In genomic region chr2:196330645-196331044, GRCh38 we compare ENCODE assay signal across 1 cellular context.
TF ChIP-seq lines count a peak whose summit lies in the region.

No MANE protein-coding gene starts in this region.

TF ChIP-seq in HEK293, 187 proteins besides CTCF, POLR2A, EP300 and RAD21 (continued from another document):
- TF ChIP-seq ZBTB44 (tag by site-specific recombination; IDR thresholded peaks at IDR 0.05), result peak; percentile 53
- TF ChIP-seq ZNF391 (tag by site-specific recombination; IDR thresholded peaks at IDR 0.05; ENCODE audit: borderline replicate concordance, low read depth), result no peak
- TF ChIP-seq FEZF1 (tag by site-specific recombination; IDR thresholded peaks at IDR 0.05), result peak; percentile 39; the same call in 1 of the 2 replicates
- no peak for TF ChIP-seq ZNF791 (tag by site-specific recombination; IDR thresholded peaks at IDR 0.05)
